Comparison of ENCODE assay signal across 11 cellular contexts in genomic region chr16:74627506-74628220, GRCh38. TPM values are rescaled to one million over a fixed set of nuclear protein-coding genes. Genes with fewer than 3 reads are reported as not detected.
DNase-seq lines count a peak whose midpoint lies in the region; ATAC-seq and TF ChIP-seq lines count a peak whose summit lies in the region.
"Had no signal": no experiment of that assay in that cellular context is flagged by ENCODE, and none has a peak within 500 bp of the region (broad histone marks: within the 10 kb centered on the region; RNA-seq: fewer than 3 reads in every experiment).

No MANE protein-coding gene starts in this region.

- H3K27ac ChIP-seq in C4-2B: peak overlapping the region; percentile 8; the same call in 1 of the 2 replicates

- peak; percentile 37 for DNase-seq in astrocyte of the spinal cord (ENCODE audit: low read depth, low spot score)
- DNase-seq in lung microvascular endothelial cell (ENCODE audit: low read depth in 2 of 2): peak; percentile 10 to 87
- DNase-seq in stimulated activated CD4-positive, alpha-beta T cell treated with anti-CD3 and anti-CD28 coated beads, Interleukin-4, amount 100 ng/mL, for 1 hour: no peak
- DNase-seq in UCSD-AML1 (lab: John Stamatoyannopoulos, UW; ENCODE audit: unreplicated experiment): no peak
- no peak for DNase-seq in NCI-H2227 treated with DMSO at 0.1 percent for 48 hours (lab: John Stamatoyannopoulos, UW)
- DNase-seq: DMS79, NCI-H187 treated with DMSO at 0.1 percent for 48 hours, OCI-M1 had no signal

- no peak overlapping the region for H3K4me3 ChIP-seq in astrocyte of the spinal cord (ENCODE audit: low read depth, low read length)

- ATAC-seq in HG02798 (IDR thresholded peaks at IDR 0.05; ENCODE audit: poor library complexity, unreplicated experiment) (peak; percentile 11), HG02763 (IDR thresholded peaks at IDR 0.05; ENCODE audit: unreplicated experiment) (no peak)

- in situ Hi-C loops in astrocyte of the spinal cord (cut with HindIII; ENCODE audit: low sequenced_read_pairs): no loop called here

- TF ChIP-seq CTCF in C4-2B (conservative IDR thresholded peaks at IDR 0.05): no peak
- no peak for TF ChIP-seq CTCF in astrocyte of the spinal cord (IDR thresholded peaks at IDR 0.05; ENCODE audit: low read depth, low read length)

RNA-seq across cellular contexts. Expression of gene GLG1, which starts 20.7 kb away (rescaled TPM):
- total RNA-seq in lung microvascular endothelial cell: 58.5 and 61.5 TPM in 2 replicates

RNA-seq across cellular contexts. Expression of gene RFWD3, which starts 39.0 kb away (rescaled TPM):
- 13.7 and 16.7 TPM in 2 replicates for total RNA-seq in lung microvascular endothelial cell

Comparison
In these comparisons a context has a peak if more than half of its experiments do, and no peak if none do; other contexts are left out.
1. DNase-seq: peak in astrocyte of the spinal cord (single experiment) and lung microvascular endothelial cell (2 of 2); none in stimulated activated CD4-positive, alpha-beta T cell treated with anti-CD3 and anti-CD28 coated beads, Interleukin-4, amount 100 ng/mL, for 1 hour (single experiment), UCSD-AML1 (single experiment) and NCI-H2227 treated with DMSO at 0.1 percent for 48 hours (single experiment).